Comparison of ENCODE assay signal across 21 cellular contexts in genomic region chr6:145067430-145067829, GRCh38.
DNase-seq lines count a peak whose midpoint lies in the region; ATAC-seq, FAIRE-seq and TF ChIP-seq lines count a peak whose summit lies in the region.
"Had no signal": no experiment of that assay in that cellular context is flagged by ENCODE, and none has a peak within 500 bp of the region (broad histone marks: within the 10 kb centered on the region; RNA-seq: fewer than 3 reads in every experiment).

No MANE protein-coding gene starts in this region.

- POLR2A ChIA-PET in BJ (lab: Charles Lee), result no interaction called here

- ATAC-seq in HG02798 (IDR thresholded peaks at IDR 0.05; ENCODE audit: poor library complexity, unreplicated experiment) (no peak), GM21717 (IDR thresholded peaks at IDR 0.05; ENCODE audit: unreplicated experiment) (no peak)
- ATAC-seq: activated CD4-positive, alpha-beta T cell treated with anti-CD3 and anti-CD28 coated beads for 36 hours; activated CD8-positive, alpha-beta memory T cell treated with anti-CD3 and anti-CD28 coated beads, Interleukin-2, amount 10 ng/mL, durations not matched to agents 7 days and 5 days; natural killer cell; right lobe of liver; stimulated activated naive B cell treated with anti-CD40 and anti-IgM and Interleukin-4, amounts not matched to agents 10 μg/mL and 1 μg/mL and 100 μg/mL, for 72 hours had no signal

- H3K36me3 ChIP-seq in BJ (ENCODE audit: control insufficient read depth, insufficient read depth, low read length) (no peaks in the 10 kb centered on the region), bronchial epithelial cell (ENCODE audit: control insufficient read depth, insufficient read depth, low read length) (no peaks in the 10 kb centered on the region)
- H3K36me3 ChIP-seq: cardiac muscle cell, HAP-1, right lobe of liver had no signal

- no peak for TF ChIP-seq CTCF in BJ (IDR thresholded peaks at IDR 0.05; ENCODE audit: insufficient read depth, low read depth, low read length)
- no peak for TF ChIP-seq CTCF in bronchial epithelial cell (IDR thresholded peaks at IDR 0.05; ENCODE audit: insufficient read depth, low read length, severe bottlenecking)

- H3K4me3 ChIP-seq in BJ (ENCODE audit: low read depth, low read length) (no peak overlapping the region), bronchial epithelial cell (ENCODE audit: low read depth, low read length) (no peak overlapping the region)
- H3K4me3 ChIP-seq: cardiac muscle cell, dorsolateral prefrontal cortex, HAP-1, right lobe of liver had no signal

- CTCF ChIA-PET in BJ (lab: Yijun Ruan, JAX), result no interaction called here

- H3K27me3 ChIP-seq in BJ (ENCODE audit: control insufficient read depth, insufficient read depth, low read length) (no peaks in the 10 kb centered on the region), bronchial epithelial cell (ENCODE audit: control insufficient read depth, insufficient read depth, low read length) (no peaks in the 10 kb centered on the region)
- H3K27me3 ChIP-seq: cardiac muscle cell, dorsolateral prefrontal cortex, right lobe of liver had no signal

- peak; percentile 56 for DNase-seq in BJ (ENCODE audit: low read depth)
- DNase-seq in M059J (ENCODE audit: low read depth), result peak; percentile 52
- peak; percentile 68 for DNase-seq in bronchial epithelial cell (ENCODE audit: low read depth)
- peak; percentile 81 for DNase-seq in kidney glomerular epithelial cell (lab: John Stamatoyannopoulos, UW)
- no peak for DNase-seq in NCI-H2107 (lab: John Stamatoyannopoulos, UW)
- no peak for DNase-seq in activated CD4-positive, CD25-positive, alpha-beta regulatory T cell (lab: John Stamatoyannopoulos, UW)
- DNase-seq: activated CD4-positive, alpha-beta T cell treated with anti-CD3 and anti-CD28 coated beads for 36 hours; activated CD8-positive, alpha-beta memory T cell treated with anti-CD3 and anti-CD28 coated beads, Interleukin-2, amount 10 ng/mL, durations not matched to agents 7 days and 5 days; activated naive CD8-positive, alpha-beta T cell treated with anti-CD3 and anti-CD28 coated beads, Interleukin-2, amount 10 ng/mL, durations not matched to agents 7 days and 5 days; CD4-positive, CD25-positive, alpha-beta regulatory T cell; dorsolateral prefrontal cortex; erythroblast; natural killer cell; NCI-H524 treated with DMSO at 0.1 percent for 48 hours; right lobe of liver; stimulated activated naive B cell treated with anti-CD40 and anti-IgM and Interleukin-4, amounts not matched to agents 10 μg/mL and 1 μg/mL and 100 μg/mL, for 72 hours had no signal

- no peak for FAIRE-seq in bronchial epithelial cell (lab: Jason Lieb, UNC)
- FAIRE-seq: TTC549 had no signal

Comparison
In these comparisons a context has a peak if more than half of its experiments do, and no peak if none do; other contexts are left out.
1. DNase-seq: peak in BJ (single experiment), M059J (single experiment), bronchial epithelial cell (single experiment) and kidney glomerular epithelial cell (single experiment); none in NCI-H2107 (single experiment) and activated CD4-positive, CD25-positive, alpha-beta regulatory T cell (0 of 4).